2 cellular contexts compared by ENCODE assay signal in genomic region chr11:96146765-96147164, GRCh38.
TF ChIP-seq lines count a peak whose summit lies in the region.

No MANE protein-coding gene starts in this region.

TF ChIP-seq in IMR-90, 13 proteins besides CTCF, POLR2A, EP300 and RAD21:
- TF ChIP-seq MAZ (IDR thresholded peaks at IDR 0.05; ENCODE audit: borderline replicate concordance, low read depth, low read length), result no peak

TF ChIP-seq in endothelial cell of umbilical vein, 7 proteins besides CTCF, POLR2A, EP300 and RAD21:
- TF ChIP-seq MAX (IDR thresholded peaks at IDR 0.05; ENCODE audit: insufficient read depth, insufficient read length) (no peak), EZH2 (IDR thresholded peaks at IDR 0.05; ENCODE audit: borderline replicate concordance, low read depth, low read length, severe bottlenecking) (no peak), MYC (IDR thresholded peaks at IDR 0.05; ENCODE audit: low read depth, low read length) (no peak), POLR2AphosphoS5 (IDR thresholded peaks at IDR 0.05; ENCODE audit: insufficient read depth, low read depth, low read length) (no peak), GATA2 (IDR thresholded peaks at IDR 0.05; ENCODE audit: insufficient read depth, insufficient read length, low read depth, low read length) (no peak), FOS (IDR thresholded peaks at IDR 0.05; ENCODE audit: borderline replicate concordance, insufficient read depth, low read length) (no peak), JUN (IDR thresholded peaks at IDR 0.05; ENCODE audit: borderline replicate concordance, insufficient read depth, insufficient read length, low read depth) (no peak)
